ENCODE assay signal across 8 cellular contexts in genomic region chr12:1591029-1591428, GRCh38.
DNase-seq lines count a peak whose midpoint lies in the region; ATAC-seq and TF ChIP-seq lines count a peak whose summit lies in the region.

No MANE protein-coding gene starts in this region.

- POLR2A ChIA-PET in GM10248 (lab: Yijun Ruan, JAX), result no interaction called here

- peaks cover 69% of the 10 kb centered on the region for H3K4me1 Mint-ChIP-seq in activated T-cell treated with anti-CD3 and anti-CD28 coated beads, Interleukin-2, amount 50 U/mL, for 24 hours (ENCODE audit: low read depth)
- H3K4me1 Mint-ChIP-seq in stimulated activated naive CD8-positive, alpha-beta T cell treated with anti-CD3 and anti-CD28 coated beads, Interleukin-15, amount 100 ng/mL, for 72 hours, result peaks cover 69% of the 10 kb centered on the region

- H3K4me3 Mint-ChIP-seq in activated T-cell treated with anti-CD3 and anti-CD28 coated beads, Interleukin-2, amount 50 U/mL, for 24 hours, result peak overlapping the region; percentile 93
- H3K4me3 Mint-ChIP-seq in stimulated activated naive CD8-positive, alpha-beta T cell treated with anti-CD3 and anti-CD28 coated beads, Interleukin-15, amount 100 ng/mL, for 72 hours, result peak overlapping the region; percentile 71 to 95

- peak overlapping the region; percentile 79 for H3K27ac Mint-ChIP-seq in activated T-cell treated with anti-CD3 and anti-CD28 coated beads, Interleukin-2, amount 50 U/mL, for 24 hours
- H3K27ac Mint-ChIP-seq in stimulated activated naive CD8-positive, alpha-beta T cell treated with anti-CD3 and anti-CD28 coated beads, Interleukin-15, amount 100 ng/mL, for 72 hours, result peak overlapping the region in 1 of 2 donors; percentile 43

- no peak for TF ChIP-seq CTCF in GM10248 (IDR thresholded peaks at IDR 0.05; ENCODE audit: control extremely low read depth, extremely low read depth, low read depth, missing control alignments)

- CTCF ChIA-PET in GM10248 (lab: Yijun Ruan, JAX), result interaction anchor here (1.7 to 2.9 kb wide), 2 partner anchors 73 to 473 kb away, joined by 4 to 22 read pairs; no protein-coding TSS in a partner anchor

- peak; percentile 39 for DNase-seq in stimulated activated CD4-positive, alpha-beta T cell treated with anti-CD3 and anti-CD28 coated beads, Interleukin-15, amount 100 ng/mL, for 24 hours
- DNase-seq in stimulated activated CD4-positive, alpha-beta T cell treated with anti-CD3 and anti-CD28 coated beads, Interleukin-2, amount 100 ng/mL, for 48 hours, result no peak
- DNase-seq in activated T-cell treated with anti-CD3 and anti-CD28 coated beads, Interleukin-2, amount 50 U/mL, for 24 hours, result no peak
- DNase-seq in germinal center (ENCODE audit: low spot score) (peak; percentile 35), GM10248 (ENCODE audit: extremely low spot score) (no peak), GF-D8 (lab: John Stamatoyannopoulos, UW) (no peak)
- DNase-seq in stimulated activated naive CD8-positive, alpha-beta T cell treated with anti-CD3 and anti-CD28 coated beads, Interleukin-15, amount 100 ng/mL, for 72 hours, result peak in 1 of 2 donors; percentile 23

- no peaks in the 10 kb centered on the region for H3K27me3 Mint-ChIP-seq in activated T-cell treated with anti-CD3 and anti-CD28 coated beads, Interleukin-2, amount 50 U/mL, for 24 hours
- no peaks in the 10 kb centered on the region for H3K27me3 Mint-ChIP-seq in stimulated activated naive CD8-positive, alpha-beta T cell treated with anti-CD3 and anti-CD28 coated beads, Interleukin-15, amount 100 ng/mL, for 72 hours

- ATAC-seq in stimulated activated naive CD8-positive, alpha-beta T cell treated with anti-CD3 and anti-CD28 coated beads, Interleukin-15, amount 100 ng/mL, for 72 hours, result no peak
- ATAC-seq in HG02571 (IDR thresholded peaks at IDR 0.05; ENCODE audit: unreplicated experiment), result no peak

- H3K36me3 Mint-ChIP-seq in activated T-cell treated with anti-CD3 and anti-CD28 coated beads, Interleukin-2, amount 50 U/mL, for 24 hours (ENCODE audit: low read depth), result peaks cover 44% of the 10 kb centered on the region

- H3K9me3 Mint-ChIP-seq in activated T-cell treated with anti-CD3 and anti-CD28 coated beads, Interleukin-2, amount 50 U/mL, for 24 hours, result no peaks in the 10 kb centered on the region
- H3K9me3 Mint-ChIP-seq in stimulated activated naive CD8-positive, alpha-beta T cell treated with anti-CD3 and anti-CD28 coated beads, Interleukin-15, amount 100 ng/mL, for 72 hours, result no peaks in the 10 kb centered on the region

Comparison
In these comparisons a context has a peak if more than half of its experiments do, and no peak if none do; other contexts are left out.
1. DNase-seq: peak in stimulated activated CD4-positive, alpha-beta T cell treated with anti-CD3 and anti-CD28 coated beads, Interleukin-15, amount 100 ng/mL, for 24 hours (single experiment) and germinal center (single experiment); none in stimulated activated CD4-positive, alpha-beta T cell treated with anti-CD3 and anti-CD28 coated beads, Interleukin-2, amount 100 ng/mL, for 48 hours (0 of 2), activated T-cell treated with anti-CD3 and anti-CD28 coated beads, Interleukin-2, amount 50 U/mL, for 24 hours (single experiment), GM10248 (single experiment) and GF-D8 (single experiment).